In the genomic region with DNA sequence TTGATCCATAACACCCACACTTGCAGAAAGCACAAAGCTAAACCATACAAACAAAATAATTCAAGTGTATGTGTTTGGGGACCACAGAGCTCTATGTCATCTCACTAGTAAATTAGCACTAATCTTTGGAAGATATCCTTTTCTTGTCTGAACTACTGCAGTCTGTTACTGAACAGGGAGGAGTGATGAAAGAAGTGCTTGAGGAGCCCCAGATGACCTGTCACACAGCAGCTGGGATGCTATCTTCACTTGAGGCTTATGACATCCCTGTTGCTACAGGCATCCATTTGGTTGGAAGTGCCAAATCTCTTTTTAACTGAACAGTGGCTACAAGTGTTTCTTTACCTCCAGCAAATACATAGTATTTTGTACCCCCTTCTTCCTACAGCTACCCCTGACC, we compare ENCODE assay signal across 25 cellular contexts.
"Had no signal": no experiment of that assay in that cellular context is flagged by ENCODE, and none has a peak within 500 bp of the region (broad histone marks: within the 10 kb centered on the region; RNA-seq: fewer than 3 reads in every experiment).

No MANE protein-coding gene starts in this region.

- H3K4me3 Mint-ChIP-seq: activated CD4-positive, alpha-beta memory T cell treated with anti-CD3 and anti-CD28 coated beads, Interleukin-2, amount 10 ng/mL, durations not matched to agents 7 days and 5 days; activated naive CD4-positive, alpha-beta T cell treated with anti-CD3 and anti-CD28 coated beads, Interleukin-2, amount 10 ng/mL, durations not matched to agents 7 days and 5 days; activated naive CD8-positive, alpha-beta T cell treated with anti-CD3 and anti-CD28 coated beads for 36 hours; activated T-cell treated with anti-CD3 and anti-CD28 coated beads, Interleukin-2, amount 50 U/mL, for 72 hours; T-helper 1 cell treated with Interleukin-12 subunit alpha and Interleukin-12 subunit beta and Interleukin-4 antibody, amounts not matched to agents 30 μg/mL and 1 μg/mL, for 36 hours had no signal

- H3K9me3 Mint-ChIP-seq: activated CD4-positive, alpha-beta memory T cell treated with anti-CD3 and anti-CD28 coated beads, Interleukin-2, amount 10 ng/mL, durations not matched to agents 7 days and 5 days; activated naive CD4-positive, alpha-beta T cell treated with anti-CD3 and anti-CD28 coated beads, Interleukin-2, amount 10 ng/mL, durations not matched to agents 7 days and 5 days; activated T-helper 2 cell treated with anti-CD3 and anti-CD28 coated beads, Interferon-gamma antibody, Interleukin-2, Interleukin-4, amounts not matched to agents 10 μg/mL and 5 μg/mL and 100 μg/mL, durations not matched to agents 14 hours and 24 hours and 36 hours; T-helper 1 cell treated with Interleukin-12 subunit alpha and Interleukin-12 subunit beta and Interleukin-4 antibody, amounts not matched to agents 30 μg/mL and 1 μg/mL, for 36 hours had no signal

- H3K4me1 Mint-ChIP-seq: activated CD4-positive, alpha-beta memory T cell treated with anti-CD3 and anti-CD28 coated beads, Interleukin-2, amount 10 ng/mL, durations not matched to agents 7 days and 5 days; activated naive CD4-positive, alpha-beta T cell treated with anti-CD3 and anti-CD28 coated beads, Interleukin-2, amount 10 ng/mL, durations not matched to agents 7 days and 5 days; activated naive CD8-positive, alpha-beta T cell treated with anti-CD3 and anti-CD28 coated beads for 36 hours had no signal

- H3K27ac Mint-ChIP-seq: activated CD4-positive, alpha-beta memory T cell treated with anti-CD3 and anti-CD28 coated beads, Interleukin-2, amount 10 ng/mL, durations not matched to agents 7 days and 5 days; activated naive CD4-positive, alpha-beta T cell treated with anti-CD3 and anti-CD28 coated beads, Interleukin-2, amount 10 ng/mL, durations not matched to agents 7 days and 5 days; activated naive CD8-positive, alpha-beta T cell treated with anti-CD3 and anti-CD28 coated beads for 36 hours; activated T-cell treated with anti-CD3 and anti-CD28 coated beads, Interleukin-2, amount 50 U/mL, for 72 hours; activated T-helper 2 cell treated with anti-CD3 and anti-CD28 coated beads, Interferon-gamma antibody, Interleukin-2, Interleukin-4, amounts not matched to agents 10 μg/mL and 5 μg/mL and 100 μg/mL, durations not matched to agents 14 hours and 24 hours and 36 hours; T-helper 1 cell treated with Interleukin-12 subunit alpha and Interleukin-12 subunit beta and Interleukin-4 antibody, amounts not matched to agents 30 μg/mL and 1 μg/mL, for 36 hours had no signal

- H3K27me3 Mint-ChIP-seq: activated CD4-positive, alpha-beta memory T cell treated with anti-CD3 and anti-CD28 coated beads, Interleukin-2, amount 10 ng/mL, durations not matched to agents 7 days and 5 days; activated naive CD4-positive, alpha-beta T cell treated with anti-CD3 and anti-CD28 coated beads, Interleukin-2, amount 10 ng/mL, durations not matched to agents 7 days and 5 days had no signal

- H3K36me3 Mint-ChIP-seq: activated naive CD4-positive, alpha-beta T cell treated with anti-CD3 and anti-CD28 coated beads, Interleukin-2, amount 10 ng/mL, durations not matched to agents 7 days and 5 days; activated naive CD8-positive, alpha-beta T cell treated with anti-CD3 and anti-CD28 coated beads for 36 hours had no signal

- H3K4me3 ChIP-seq: MG63, SJSA1 had no signal

- ATAC-seq: activated T-cell treated with anti-CD3 and anti-CD28 coated beads, Interleukin-2, amount 50 U/mL, for 72 hours; Panc1 had no signal

- DNase-seq: activated CD4-positive, alpha-beta memory T cell treated with anti-CD3 and anti-CD28 coated beads, Interleukin-2, amount 10 ng/mL, durations not matched to agents 7 days and 5 days; activated CD4-positive, alpha-beta T cell treated with anti-CD3 and anti-CD28 coated beads, Interleukin-2, amount 50 U/mL, for 1 hour; activated CD4-positive, CD25-positive, alpha-beta regulatory T cell; activated gamma-delta T cell treated with Interleukin-2 at 50 U/mL for 16 hours; activated naive CD4-positive, alpha-beta T cell treated with anti-CD3 and anti-CD28 coated beads, Interleukin-2, amount 10 ng/mL, durations not matched to agents 7 days and 5 days; activated naive CD8-positive, alpha-beta T cell treated with anti-CD3 and anti-CD28 coated beads for 36 hours; activated T-cell treated with anti-CD3 and anti-CD28 coated beads, Interleukin-2, amount 50 U/mL, for 72 hours; anterior cingulate cortex; caudate nucleus; MG63; MV-4-11; NCI-H1092 treated with DMSO at 0.1 percent for 48 hours; NCI-H1417 treated with DMSO at 0.1 percent for 48 hours; NCI-H1694; NCI-H2029; NCI-H2107; NCI-H2227 treated with DMSO at 0.1 percent for 48 hours; NCI-H446 treated with DMSO at 0.1 percent for 48 hours; NCI-H524 treated with DMSO at 0.1 percent for 48 hours; NCI-H748 treated with DMSO at 0.1 percent for 48 hours; RPMI8226 had no signal
